In the genomic region with DNA sequence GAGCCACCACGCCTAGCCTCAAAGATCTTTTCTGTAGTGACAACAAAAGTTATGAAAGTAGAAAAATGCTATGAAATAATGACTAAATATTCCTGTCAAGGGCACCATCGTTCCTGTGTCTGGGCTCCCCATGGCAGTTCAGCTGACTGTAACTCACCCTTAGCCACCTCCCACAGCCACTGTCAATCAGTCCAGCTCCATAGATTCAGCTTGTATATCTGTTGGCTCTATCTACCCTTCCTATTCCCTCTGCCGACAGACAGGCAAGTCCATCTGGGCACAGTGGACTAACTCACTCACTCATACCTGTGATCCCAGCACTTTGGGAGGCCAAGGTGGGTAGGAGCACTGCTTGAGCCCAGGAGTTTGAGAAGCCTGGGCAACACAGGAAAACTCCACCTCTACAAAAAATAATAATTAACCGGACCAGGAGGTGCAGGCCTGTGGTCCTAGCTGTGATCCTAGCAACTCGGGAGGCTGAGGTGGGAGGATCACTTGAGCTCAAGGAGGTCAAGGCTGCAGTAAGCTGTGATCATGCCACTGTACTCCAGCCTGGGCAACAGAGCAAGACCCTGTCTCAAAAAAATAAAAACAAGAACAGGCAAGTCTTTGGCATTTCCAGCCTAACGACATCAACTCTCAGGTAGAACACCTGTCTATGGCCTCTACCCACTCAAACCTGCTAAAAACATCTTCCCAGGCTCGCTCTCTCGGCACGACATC, we compare ENCODE assay signal across 1 cellular context.
TF ChIP-seq lines count a peak whose summit lies in the region.

No MANE protein-coding gene starts in this region.

TF ChIP-seq in WTC11, 78 proteins besides CTCF, POLR2A, EP300 and RAD21 (continued from another document):
- TF ChIP-seq ELF4 (CRISPR knock-in tag; IDR thresholded peaks at IDR 0.05; ENCODE audit: low read depth), result no peak
